In genomic region chr11:92211576-92212167, GRCh38 we compare ENCODE assay signal across 11 cellular contexts. TPM values are rescaled to one million over a fixed set of nuclear protein-coding genes. Genes with fewer than 3 reads are reported as not detected.
DNase-seq lines count a peak whose midpoint lies in the region; ATAC-seq and TF ChIP-seq lines count a peak whose summit lies in the region.
"Had no signal": no experiment of that assay in that cellular context is flagged by ENCODE, and none has a peak within 500 bp of the region (broad histone marks: within the 10 kb centered on the region; RNA-seq: fewer than 3 reads in every experiment).

No MANE protein-coding gene starts in this region.

- H3K27ac ChIP-seq in IMR-90 (ENCODE audit: insufficient read depth, low read length) (no peak overlapping the region), liver (ENCODE audit: low read depth in 1 of 2, low read length in 2 of 2) (no peak overlapping the region)
- H3K27ac ChIP-seq: esophagus squamous epithelium, HL-60 had no signal

- H3K36me3 ChIP-seq in IMR-90 (ENCODE audit: control insufficient read depth, insufficient read depth, low read length) = no peaks in the 10 kb centered on the region
- no peaks in the 10 kb centered on the region for H3K36me3 ChIP-seq in liver (ENCODE audit: control insufficient read depth in 4 of 4, insufficient read depth in 3 of 4, low read depth in 1 of 4, low read length in 3 of 4)
- H3K36me3 ChIP-seq: esophagus squamous epithelium had no signal

- WGBS in IMR-90 (ENCODE audit: extremely low coverage in 2 of 2, insufficient read length in 1 of 2), 2 experiments = no CpG with 5 or more reads among the region's 5 CpGs
- WGBS in liver = 72% methylated on average over 5 of the region's 5 CpGs

- H4K5ac ChIP-seq in IMR-90 (ENCODE audit: low read depth, low read length) = no peak overlapping the region

- no TSS peak for BruUV-seq in IMR-90 (replicated peaks; lab: Mats Ljungman, UMichigan)

- no peak overlapping the region for H4K8ac ChIP-seq in IMR-90 (ENCODE audit: low read depth in 2 of 2, low read length in 2 of 2)

- peaks cover 14% of the 10 kb centered on the region for H3K4me1 Mint-ChIP-seq in brain
- H3K4me1 Mint-ChIP-seq in activated T-helper 2 cell treated with anti-CD3 and anti-CD28 coated beads, Interferon-gamma antibody, Interleukin-2, Interleukin-4, amounts not matched to agents 10 μg/mL and 5 μg/mL and 100 μg/mL, durations not matched to agents 14 hours and 24 hours and 36 hours (ENCODE audit: low read depth) = no peaks in the 10 kb centered on the region

- TF ChIP-seq RAD21 in IMR-90 (IDR thresholded peaks at IDR 0.05; ENCODE audit: low read length) (peak; percentile 60), liver (IDR thresholded peaks at IDR 0.05) (peak; percentile 64 to 74)

- TF ChIP-seq POLR2A in IMR-90 (IDR thresholded peaks at IDR 0.05; ENCODE audit: low read depth, low read length) = no peak

- intact Hi-C loops in IMR-90 (cut with micrococcal nuclease) = loop anchor here (1.0 to 10.0 kb wide), 3 partner anchors 63 to 675 kb away; no protein-coding TSS in a partner anchor
- intact Hi-C loops in activated T-helper 2 cell treated with anti-CD3 and anti-CD28 coated beads, Interferon-gamma antibody, Interleukin-2, Interleukin-4, amounts not matched to agents 10 μg/mL and 5 μg/mL and 100 μg/mL, durations not matched to agents 14 hours and 24 hours and 36 hours (cut with micrococcal nuclease) = no loop called here

- H3K9ac ChIP-seq in IMR-90 (ENCODE audit: low read depth, low read length) (no peak overlapping the region), liver (ENCODE audit: low read depth in 1 of 2, low read length in 2 of 2) (no peak overlapping the region)

- H2AFZ ChIP-seq in IMR-90 (replicated peaks; ENCODE audit: low read length, poor library complexity) = no peak overlapping the region

- no peak overlapping the region for H2BK15ac ChIP-seq in IMR-90 (ENCODE audit: low read depth, low read length)

- H3K18ac ChIP-seq in IMR-90 (ENCODE audit: low read depth, low read length) = no peak overlapping the region

- no peak overlapping the region for H2BK5ac ChIP-seq in IMR-90 (ENCODE audit: low read depth, low read length, poor library complexity, severe bottlenecking)

- H3K27me3 ChIP-seq in IMR-90 (ENCODE audit: control insufficient read depth, insufficient read depth, low read length) = no peaks in the 10 kb centered on the region
- peaks cover 0 to 20% (median 0%) of the 10 kb centered on the region in 4 donors for H3K27me3 ChIP-seq in liver (ENCODE audit: control insufficient read depth in 4 of 4, insufficient read depth in 4 of 4, low read length in 3 of 4)
- H3K27me3 ChIP-seq: esophagus squamous epithelium had no signal

- H2BK120ac ChIP-seq in IMR-90 (ENCODE audit: low read depth, low read length) = no peak overlapping the region

- POLR2A ChIA-PET in IMR-90 (lab: Charles Lee; ENCODE audit: unreplicated experiment) = no interaction called here

- H3K4me3 ChIP-seq in AG10803 (ENCODE audit: low read length) = no peak overlapping the region
- no peak overlapping the region for H3K4me3 ChIP-seq in IMR-90 (ENCODE audit: insufficient read depth, low read depth, low read length)
- H3K4me3 ChIP-seq in liver (ENCODE audit: low read depth in 1 of 3, low read length in 3 of 3) = no peak overlapping the region
- H3K4me3 ChIP-seq: esophagus squamous epithelium had no signal

- H3K4me1 ChIP-seq in IMR-90 (ENCODE audit: control insufficient read depth, insufficient read depth, low read length) (no peaks in the 10 kb centered on the region), liver (ENCODE audit: control insufficient read depth in 4 of 4, insufficient read depth in 4 of 4, low read length in 3 of 4) (no peaks in the 10 kb centered on the region)
- H3K4me1 ChIP-seq: esophagus squamous epithelium had no signal

- CTCF ChIA-PET in IMR-90 (lab: Yijun Ruan, JAX) = no interaction called here

- H2AK9ac ChIP-seq in IMR-90 (replicated peaks; ENCODE audit: low read depth, low read length, poor library complexity) = no peak overlapping the region

- ATAC-seq in IMR-90 (ENCODE audit: low read depth) = peak; percentile 83
- no peak for ATAC-seq in HG02610 (IDR thresholded peaks at IDR 0.05; ENCODE audit: unreplicated experiment)

- H3K4ac ChIP-seq in IMR-90 (ENCODE audit: low read depth, low read length) = no peak overlapping the region

- no peak overlapping the region for H3K4me2 ChIP-seq in IMR-90 (ENCODE audit: low read depth, low read length)

- H3K4me3 Mint-ChIP-seq in brain = no peak overlapping the region
- no peak overlapping the region for H3K4me3 Mint-ChIP-seq in activated T-helper 2 cell treated with anti-CD3 and anti-CD28 coated beads, Interferon-gamma antibody, Interleukin-2, Interleukin-4, amounts not matched to agents 10 μg/mL and 5 μg/mL and 100 μg/mL, durations not matched to agents 14 hours and 24 hours and 36 hours (ENCODE audit: low read depth)

- H3K79me1 ChIP-seq in IMR-90 (ENCODE audit: low read depth in 1 of 2, low read length in 2 of 2) = no peaks in the 10 kb centered on the region

- dilution Hi-C loops in IMR-90 (cut with HindIII; ENCODE audit: low sequenced_read_pairs, unreplicated experiment) = no loop called here

- H2BK20ac ChIP-seq in IMR-90 (ENCODE audit: low read depth, low read length) = no peak overlapping the region

- H3K9me3 Mint-ChIP-seq in brain = peaks cover 0 to 3% (median 0%) of the 10 kb centered on the region in 5 experiments
- no peaks in the 10 kb centered on the region for H3K9me3 Mint-ChIP-seq in activated T-helper 2 cell treated with anti-CD3 and anti-CD28 coated beads, Interferon-gamma antibody, Interleukin-2, Interleukin-4, amounts not matched to agents 10 μg/mL and 5 μg/mL and 100 μg/mL, durations not matched to agents 14 hours and 24 hours and 36 hours

- H3K23ac ChIP-seq in IMR-90 (ENCODE audit: low read depth, low read length) = no peak overlapping the region

- in situ Hi-C loops in IMR-90 (cut with MboI; ENCODE audit: low sequenced_read_pairs) = loop anchor here (10.0 to 25.0 kb wide), 2 partner anchors 326 to 673 kb away; no protein-coding TSS in a partner anchor

- peaks cover 6% of the 10 kb centered on the region for H3K27me3 Mint-ChIP-seq in brain
- H3K27me3 Mint-ChIP-seq in activated T-helper 2 cell treated with anti-CD3 and anti-CD28 coated beads, Interferon-gamma antibody, Interleukin-2, Interleukin-4, amounts not matched to agents 10 μg/mL and 5 μg/mL and 100 μg/mL, durations not matched to agents 14 hours and 24 hours and 36 hours (ENCODE audit: low read depth) = no peaks in the 10 kb centered on the region

- no peaks in the 10 kb centered on the region for H3K9me1 ChIP-seq in IMR-90 (ENCODE audit: insufficient read depth, low read length)

- H3K9me3 ChIP-seq in IMR-90 (ENCODE audit: control insufficient read depth, insufficient read depth, low read length) = no peaks in the 10 kb centered on the region
- H3K9me3 ChIP-seq in liver (ENCODE audit: control insufficient read depth in 4 of 4, low read length in 3 of 4) = no peaks in the 10 kb centered on the region
- H3K9me3 ChIP-seq: esophagus squamous epithelium had no signal

- H3K14ac ChIP-seq in IMR-90 (replicated peaks; ENCODE audit: low read depth, low read length) = no peak overlapping the region

- no peak overlapping the region for H3K27ac Mint-ChIP-seq in brain
- H3K27ac Mint-ChIP-seq in activated T-helper 2 cell treated with anti-CD3 and anti-CD28 coated beads, Interferon-gamma antibody, Interleukin-2, Interleukin-4, amounts not matched to agents 10 μg/mL and 5 μg/mL and 100 μg/mL, durations not matched to agents 14 hours and 24 hours and 36 hours = no peak overlapping the region

- DNase-seq in AG10803 (ENCODE audit: low read depth) (peak; percentile 55), IMR-90 (peak; percentile 33), AML-193 (lab: John Stamatoyannopoulos, UW) (no peak)
- no peak for DNase-seq in stimulated activated CD4-positive, alpha-beta T cell treated with anti-CD3 and anti-CD28 coated beads, Interleukin-2, amount 100 ng/mL, for 24 hours
- DNase-seq in activated T-helper 2 cell treated with anti-CD3 and anti-CD28 coated beads, Interferon-gamma antibody, Interleukin-2, Interleukin-4, amounts not matched to agents 10 μg/mL and 5 μg/mL and 100 μg/mL, durations not matched to agents 14 hours and 24 hours and 36 hours (ENCODE audit: low spot score) = no peak
- DNase-seq: activated CD4-positive, alpha-beta T cell treated with anti-CD3 and anti-CD28 coated beads, Interleukin-2, amount 50 U/mL, for 48 hours; esophagus squamous epithelium had no signal

- TF ChIP-seq CTCF in AG10803 (conservative IDR thresholded peaks at IDR 0.05; ENCODE audit: low read length) (peak; percentile 60), IMR-90 (conservative IDR thresholded peaks at IDR 0.05; ENCODE audit: low read depth, low read length) (peak; percentile 39), brain (conservative IDR thresholded peaks at IDR 0.05) (peak; percentile 61 to 72), liver (IDR thresholded peaks at IDR 0.05; ENCODE audit: low read depth, low read length, missing input control) (peak; percentile 22)

- H3K56ac ChIP-seq in IMR-90 (ENCODE audit: extremely low read depth, insufficient read depth, low read length) = no peak overlapping the region

- H4K91ac ChIP-seq in IMR-90 (ENCODE audit: insufficient read depth, low read depth, low read length) = no peak overlapping the region

- no peaks in the 10 kb centered on the region for H3K36me3 Mint-ChIP-seq in brain
- H3K36me3 Mint-ChIP-seq in activated T-helper 2 cell treated with anti-CD3 and anti-CD28 coated beads, Interferon-gamma antibody, Interleukin-2, Interleukin-4, amounts not matched to agents 10 μg/mL and 5 μg/mL and 100 μg/mL, durations not matched to agents 14 hours and 24 hours and 36 hours (ENCODE audit: low read depth) = no peaks in the 10 kb centered on the region

- no peaks in the 10 kb centered on the region for H4K20me1 ChIP-seq in IMR-90 (ENCODE audit: insufficient read depth, low read length)

- H2AK5ac ChIP-seq in IMR-90 (ENCODE audit: low read depth, low read length) = no peak overlapping the region

TF ChIP-seq in IMR-90, 13 proteins besides CTCF, POLR2A, EP300 and RAD21 (continues in another document):
- TF ChIP-seq MAFK (IDR thresholded peaks at IDR 0.05; ENCODE audit: low read depth, low read length) = no peak
- peak; percentile 59 for TF ChIP-seq SMC3 (IDR thresholded peaks at IDR 0.05; ENCODE audit: low read depth, low read length)

RNA-seq across cellular contexts. Expression of gene FAT3, which starts 12.9 kb away (rescaled TPM):
- total RNA-seq in IMR-90 (2012; rRNA removed) (2.2 and 2.9 TPM in 2 replicates), liver (1 to 10 TPM; 1.2 to 1.3 TPM)
- polyA plus RNA-seq in IMR-90 (2012; rRNA removed) (0.16 and 0.53 TPM in 2 replicates), brain (ENCODE audit: insufficient read depth, low read depth, low replicate concordance) (0.85 TPM), liver (under 1 TPM; 0.06 to 0.08 TPM)
- polyA plus RNA-seq in IMR-90 (2012; cell fraction: cytosol; rRNA removed) = 0.04 and 0.08 TPM in 2 replicates
- polyA plus RNA-seq in IMR-90 (2012; cell fraction: nucleus; rRNA removed; ENCODE audit: low replicate concordance) = 0.30 and 0.65 TPM in 2 replicates
- total RNA-seq in activated T-helper 2 cell treated with anti-CD3 and anti-CD28 coated beads, Interferon-gamma antibody, Interleukin-2, Interleukin-4, amounts not matched to agents 10 μg/mL and 5 μg/mL and 100 μg/mL, durations not matched to agents 14 hours and 24 hours and 36 hours = under 0.01 and 0.02 TPM in 2 replicates

Comparison
In these comparisons a context has a peak if more than half of its experiments do, and no peak if none do; other contexts are left out.
1. DNase-seq: peak in AG10803 (single experiment) and IMR-90 (single experiment); none in stimulated activated CD4-positive, alpha-beta T cell treated with anti-CD3 and anti-CD28 coated beads, Interleukin-2, amount 100 ng/mL, for 24 hours (0 of 2), activated T-helper 2 cell treated with anti-CD3 and anti-CD28 coated beads, Interferon-gamma antibody, Interleukin-2, Interleukin-4, amounts not matched to agents 10 μg/mL and 5 μg/mL and 100 μg/mL, durations not matched to agents 14 hours and 24 hours and 36 hours (single experiment) and AML-193 (0 of 2).
2. Peak in every context shown above with its lines, with median percentiles within 50 percentile points of each other: CTCF ChIP-seq.